31 cellular contexts compared by ENCODE assay signal in genomic region chr4:6022607-6023288, GRCh38. TPM values are rescaled to one million over a fixed set of nuclear protein-coding genes. Genes with fewer than 3 reads are reported as not detected.
"Had no signal": no experiment of that assay in that cellular context is flagged by ENCODE, and none has a peak within 500 bp of the region (broad histone marks: within the 10 kb centered on the region; RNA-seq: fewer than 3 reads in every experiment).

No MANE protein-coding gene starts in this region.

- H3K9me3 ChIP-seq: heart left ventricle, left lung, ovary, right atrium auricular region, right lobe of liver, suprapubic skin, tibial nerve, upper lobe of left lung, vagina had no signal

- DNase-seq: glutamatergic neuron; heart left ventricle; islet precursor cell; kidney glomerular epithelial cell; left cardiac atrium; left lung; mesendoderm; naive B cell; ovary; right lobe of liver; stimulated activated CD4-positive, alpha-beta T cell treated with anti-CD3 and anti-CD28 coated beads, Interleukin-1b, Interleukin-23, amount 100 ng/mL, for 48 hours; stimulated activated CD4-positive, alpha-beta T cell treated with anti-CD3 and anti-CD28 coated beads, Interleukin-2, amount 100 ng/mL, for 48 hours; stimulated activated CD4-positive, alpha-beta T cell treated with anti-CD3 and anti-CD28 coated beads, Interleukin-4, amount 100 ng/mL, for 4 hours; stimulated activated CD8-positive, alpha-beta memory T cell treated with anti-CD3 and anti-CD28 coated beads, Interleukin-4, amount 100 ng/mL, for 48 hours; stimulated activated naive CD4-positive, alpha-beta T cell treated with Interleukin-2 at 50 U/mL for 16 hours had no signal

- H3K4me2 ChIP-seq: neural progenitor cell, smooth muscle cell had no signal

- H3K27ac ChIP-seq: heart left ventricle, left lung, neural progenitor cell, ovary, right atrium auricular region, right lobe of liver, suprapubic skin, tibial nerve, upper lobe of left lung, vagina had no signal

- H3K4me1 Mint-ChIP-seq: naive B cell had no signal

- H3K4me3 ChIP-seq: heart left ventricle, left lung, lung, neural progenitor cell, ovary, right atrium auricular region, right lobe of liver, smooth muscle cell, suprapubic skin, tibial nerve, upper lobe of left lung, vagina had no signal

- ATAC-seq: left cardiac atrium, left lung, right lobe of liver had no signal

- H3K27ac Mint-ChIP-seq: mesothelial cell of epicardium; naive B cell; nephron; progenitor cell of endocrine pancreas; stimulated activated memory B cell treated with anti-CD40 and anti-IgM and Interleukin-4, amounts not matched to agents 10 μg/mL and 1 μg/mL and 100 μg/mL, for 72 hours had no signal

- H3K27me3 ChIP-seq: neural progenitor cell, ovary, right atrium auricular region, right lobe of liver, tibial nerve, upper lobe of left lung, vagina had no signal

- H3K36me3 Mint-ChIP-seq: mesothelial cell of epicardium; naive B cell; neural progenitor cell; stimulated activated memory B cell treated with anti-CD40 and anti-IgM and Interleukin-4, amounts not matched to agents 10 μg/mL and 1 μg/mL and 100 μg/mL, for 72 hours had no signal

- H2AFZ ChIP-seq: neural progenitor cell had no signal

- H3K4me1 ChIP-seq: heart left ventricle, left lung, right atrium auricular region, right lobe of liver, tibial nerve, upper lobe of left lung, vagina had no signal

- H3K4me3 Mint-ChIP-seq: mesothelial cell of epicardium; naive B cell; nephron; stimulated activated memory B cell treated with anti-CD40 and anti-IgM and Interleukin-4, amounts not matched to agents 10 μg/mL and 1 μg/mL and 100 μg/mL, for 72 hours had no signal

- H3K9me3 Mint-ChIP-seq: mesothelial cell of epicardium, naive B cell, nephron, neural progenitor cell had no signal

- H3K9ac ChIP-seq: neural progenitor cell had no signal

- H3K36me3 ChIP-seq: heart left ventricle, left lung, neural progenitor cell, ovary, right atrium auricular region, right lobe of liver, suprapubic skin, tibial nerve, upper lobe of left lung, vagina had no signal

RNA-seq across cellular contexts. Expression of gene C4orf50, which starts 4.5 kb away (rescaled TPM):
- total RNA-seq: lower leg skin, pulmonary artery endothelial cell, renal cortical epithelial cell, right atrium auricular region, skeletal muscle tissue, smooth muscle cell, suprapubic skin had no signal
- polyA plus RNA-seq: heart left ventricle, smooth muscle cell had no signal
